19 cellular contexts compared by ENCODE assay signal in the genomic region with DNA sequence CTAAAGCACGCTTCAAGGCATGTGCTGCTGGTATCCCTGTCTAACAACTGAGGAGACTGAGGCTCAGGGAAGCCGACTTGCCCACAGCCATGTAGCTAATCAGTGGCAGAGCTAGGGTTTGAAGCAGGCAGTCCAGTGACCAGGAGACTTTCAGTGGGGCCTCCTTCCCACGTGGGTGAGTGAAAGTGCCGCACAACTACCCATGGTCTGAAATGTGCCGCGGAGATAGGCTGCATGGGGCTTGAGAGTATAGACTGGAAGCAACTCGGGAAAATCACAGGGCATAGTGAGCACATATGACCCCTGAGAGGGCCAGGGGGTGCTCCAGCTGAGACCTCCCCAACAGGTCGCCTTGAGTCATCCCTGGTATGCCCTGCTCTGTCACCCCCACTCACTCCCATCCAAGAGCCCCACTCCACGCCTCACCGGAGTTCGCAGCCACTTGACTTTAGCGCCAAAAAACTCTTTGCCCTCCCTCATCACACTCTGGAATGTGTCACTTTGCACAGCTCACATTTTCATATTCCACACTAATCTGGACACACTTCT. TPM values are rescaled to one million over a fixed set of nuclear protein-coding genes. Genes with fewer than 3 reads are reported as not detected.
DNase-seq lines count a peak whose midpoint lies in the region; ATAC-seq and TF ChIP-seq lines count a peak whose summit lies in the region.
"Had no signal": no experiment of that assay in that cellular context is flagged by ENCODE, and none has a peak within 500 bp of the region (broad histone marks: within the 10 kb centered on the region; RNA-seq: fewer than 3 reads in every experiment).

No MANE protein-coding gene starts in this region.

- CTCF ChIA-PET in mammary epithelial cell (lab: Charles Lee; ENCODE audit: low non-redundant PET) = no interaction called here

- H3K9me3 ChIP-seq in breast epithelium (no peaks in the 10 kb centered on the region), mammary epithelial cell (replicated peaks; ENCODE audit: insufficient read depth, low read length) (no peaks in the 10 kb centered on the region), upper lobe of left lung (no peaks in the 10 kb centered on the region)

- H3K79me2 ChIP-seq in mammary epithelial cell (ENCODE audit: insufficient read depth, low read length) = no peaks in the 10 kb centered on the region

- no TSS peak for BruUV-seq in mammary epithelial cell (replicated peaks; lab: Mats Ljungman, UMichigan)

- H3K9ac ChIP-seq in mammary epithelial cell (ENCODE audit: insufficient read depth, low read length) = no peak overlapping the region

- no peak for TF ChIP-seq POLR2A in breast epithelium (IDR thresholded peaks at IDR 0.05)
- TF ChIP-seq POLR2A in upper lobe of left lung (IDR thresholded peaks at IDR 0.05) = no peak

- H3K4me3 ChIP-seq in breast epithelium (peak overlapping the region in 1 of 3 donors; percentile 36), mammary epithelial cell (replicated peaks in 1 of 3; ENCODE audit: insufficient read depth in 1 of 3, low read depth in 2 of 3, low read length in 3 of 3) (no peak overlapping the region), upper lobe of left lung (no peak overlapping the region)
- H3K4me3 ChIP-seq: heart right ventricle had no signal

- whole genome bisulfite sequencing in mammary epithelial cell (ENCODE audit: low coverage, missing lambda C conversion rate) = 54% methylated on average over 12 of the region's 12 CpGs
- WGBS in upper lobe of left lung, 2 donors = 72 to 77% methylated on average over 7 to 12 of the region's 12 CpGs

- H3K27me3 ChIP-seq in breast epithelium (no peaks in the 10 kb centered on the region), mammary epithelial cell (ENCODE audit: insufficient read depth, low read length) (no peaks in the 10 kb centered on the region), upper lobe of left lung (no peaks in the 10 kb centered on the region)
- H3K27me3 ChIP-seq: heart right ventricle had no signal

- no peak for TF ChIP-seq CTCF in breast epithelium (IDR thresholded peaks at IDR 0.05)
- no peak for TF ChIP-seq CTCF in mammary epithelial cell (conservative IDR thresholded peaks at IDR 0.05 in 1 of 2, IDR thresholded peaks at IDR 0.05 in 1 of 2; ENCODE audit: extremely low read depth in 1 of 2, insufficient read depth in 1 of 2, low read depth in 1 of 2, low read length in 2 of 2)
- TF ChIP-seq CTCF in upper lobe of left lung (IDR thresholded peaks at IDR 0.05) = no peak

- H2AFZ ChIP-seq in mammary epithelial cell (ENCODE audit: low read depth, low read length) = no peak overlapping the region

- TF ChIP-seq EP300 in upper lobe of left lung (IDR thresholded peaks at IDR 0.05) = peak in 1 of 4 donors; percentile 17

- H3K4me2 ChIP-seq in mammary epithelial cell (ENCODE audit: insufficient read depth, low read depth, low read length) = no peak overlapping the region

- in situ Hi-C loops in mammary epithelial cell (cut with MboI; ENCODE audit: low sequenced_read_pairs in 2 of 2) = no loop called here

- H4K20me1 ChIP-seq in mammary epithelial cell (ENCODE audit: insufficient read depth, low read length) = no peaks in the 10 kb centered on the region

- peaks cover 6 to 9% of the 10 kb centered on the region in 2 donors for H3K4me1 ChIP-seq in breast epithelium
- H3K4me1 ChIP-seq in mammary epithelial cell (ENCODE audit: insufficient read depth, low read length) = no peaks in the 10 kb centered on the region
- H3K4me1 ChIP-seq in upper lobe of left lung = peaks cover 0 to 38% (median 18%) of the 10 kb centered on the region in 4 donors

- H3K36me3 ChIP-seq in breast epithelium (no peaks in the 10 kb centered on the region), mammary epithelial cell (ENCODE audit: insufficient read depth, low read length) (no peaks in the 10 kb centered on the region), upper lobe of left lung (no peaks in the 10 kb centered on the region)
- H3K36me3 ChIP-seq: heart right ventricle had no signal

- ATAC-seq in upper lobe of left lung (ENCODE audit: low FRiP score in 2 of 2) = peak; percentile 23 to 52
- ATAC-seq: natural killer cell, Right ventricle myocardium inferior had no signal

- DNase-seq in breast epithelium (ENCODE audit: low spot score in 2 of 2) = no peak
- no peak for DNase-seq in mammary epithelial cell
- peak; percentile 32 for DNase-seq in ecto neural progenitor cell (ENCODE audit: low spot score)
- DNase-seq in mesenteric fat pad (ENCODE audit: low spot score) = peak; percentile 53
- DNase-seq in upper lobe of left lung = no peak
- DNase-seq in activated CD4-positive, alpha-beta T cell treated with anti-CD3 and anti-CD28 coated beads for 4 hours = no peak
- DNase-seq in SHP77 treated with DMSO at 0.1 percent for 48 hours (lab: John Stamatoyannopoulos, UW) = no peak
- DNase-seq in cerebellum (ENCODE audit: low spot score) = no peak
- DNase-seq: activated B cell treated with CpG ODN at 0.5 μM for 24 hours; activated CD4-positive, alpha-beta T cell treated with anti-CD3 and anti-CD28 coated beads, Interleukin-2, amount 50 U/mL, for 48 hours; activated naive CD8-positive, alpha-beta T cell treated with anti-CD3 and anti-CD28 coated beads for 36 hours; AML-193; Karpas-422; natural killer cell; NCI-H1694; NCI-H2171; T-helper 9 cell had no signal

- dilution Hi-C loops in mammary epithelial cell (cut with HindIII; ENCODE audit: low sequenced_read_pairs) = no loop called here

- H3K27ac ChIP-seq in breast epithelium (peak overlapping the region; percentile 74 to 91), mammary epithelial cell (ENCODE audit: insufficient read depth, low read depth, low read length) (no peak overlapping the region), upper lobe of left lung (peak overlapping the region; percentile 74 to 85 (median 78))
- H3K27ac ChIP-seq: heart right ventricle had no signal

- intact Hi-C loops in breast epithelium (cut with DNase I; ENCODE audit: low total_unique reads) (no loop called here), mammary epithelial cell (cut with micrococcal nuclease) (no loop called here)

RNA-seq across cellular contexts. Expression of gene FAM174B, which starts 19.1 kb away (rescaled TPM):
- total RNA-seq in breast epithelium = 10 to 100 TPM in 2 of 3 donors, 1 to 10 TPM in 1; 4.3 to 34.7 (median 20.6) TPM
- total RNA-seq in mammary epithelial cell = 1 to 10 TPM in 1 of 2 donors, under 1 TPM in 1; 0.87 to 1.7 TPM
- polyA plus RNA-seq in mammary epithelial cell = 0.44 TPM
- not detected for polyA minus RNA-seq in mammary epithelial cell
- total RNA-seq in mesenteric fat pad = 15.4 TPM
- 100 to 1,000 TPM in 1 of 6 donors, 10 to 100 TPM in 5; 54.5 to 109 (median 67.5) TPM for total RNA-seq in upper lobe of left lung
- total RNA-seq in cerebellum = 25.0 TPM

Comparison
In these comparisons a context has a peak if more than half of its experiments do, and no peak if none do; other contexts are left out.
1. DNase-seq: peak in ecto neural progenitor cell (single experiment) and mesenteric fat pad (single experiment); none in breast epithelium (0 of 2), mammary epithelial cell (single experiment), upper lobe of left lung (0 of 2), activated CD4-positive, alpha-beta T cell treated with anti-CD3 and anti-CD28 coated beads for 4 hours (0 of 2), SHP77 treated with DMSO at 0.1 percent for 48 hours (single experiment) and cerebellum (single experiment).